In genomic region chr10:131016556-131016955, GRCh38 we compare ENCODE assay signal across 37 cellular contexts.
"Had no signal": no experiment of that assay in that cellular context is flagged by ENCODE, and none has a peak within 500 bp of the region (broad histone marks: within the 10 kb centered on the region; RNA-seq: fewer than 3 reads in every experiment).

No MANE protein-coding gene starts in this region.

- H3K4me3 Mint-ChIP-seq: activated B cell treated with CpG ODN at 0.5 μM for 24 hours; activated CD4-positive, alpha-beta memory T cell treated with anti-CD3 and anti-CD28 coated beads, Interleukin-2, amount 10 ng/mL, durations not matched to agents 7 days and 5 days; activated CD4-positive, alpha-beta T cell treated with anti-CD3 and anti-CD28 coated beads for 36 hours; activated CD4-positive, alpha-beta T cell treated with anti-CD3 and anti-CD28 coated beads, Interleukin-2, amount 10 ng/mL, durations not matched to agents 7 days and 5 days; activated CD8-positive, alpha-beta memory T cell treated with anti-CD3 and anti-CD28 coated beads, Interleukin-2, amount 10 ng/mL, durations not matched to agents 7 days and 5 days; activated CD8-positive, alpha-beta T cell treated with anti-CD3 and anti-CD28 coated beads, Interleukin-2, amount 10 ng/mL, durations not matched to agents 7 days and 5 days; activated naive CD4-positive, alpha-beta T cell treated with anti-CD3 and anti-CD28 coated beads for 36 hours; activated naive CD8-positive, alpha-beta T cell treated with anti-CD3 and anti-CD28 coated beads for 36 hours; activated T-cell treated with anti-CD3 and anti-CD28 coated beads, Interleukin-2, amount 50 U/mL, for 24 hours; activated T-helper 1 cell treated with anti-CD3 and anti-CD28 coated beads, Interleukin-12 subunit alpha, Interleukin-12 subunit beta, Interleukin-2, Interleukin-4 antibody, amounts not matched to agents 30 ng/mL and 10 ng/mL and 1 ng/mL, durations not matched to agents 14 hours and 24 hours and 36 hours; activated T-helper 17 cell treated with anti-CD3 and anti-CD28 coated beads, Interleukin-2, amount 50 U/mL, for 72 hours; central memory CD8-positive, alpha-beta T cell; T-helper 1 cell treated with Interleukin-12 subunit alpha and Interleukin-12 subunit beta and Interleukin-4 antibody, amounts not matched to agents 30 μg/mL and 1 μg/mL, for 36 hours; T-helper 2 cell treated with Interferon-gamma antibody and Interleukin-4, amounts not matched to agents 5 μg/mL and 100 μg/mL, for 36 hours had no signal

- H3K9me3 ChIP-seq: adrenal gland, body of pancreas, breast epithelium had no signal

- H3K4me1 ChIP-seq: adrenal gland, breast epithelium had no signal

- H3K27me3 Mint-ChIP-seq: activated B cell treated with CpG ODN at 0.5 μM for 24 hours; activated CD4-positive, alpha-beta memory T cell treated with anti-CD3 and anti-CD28 coated beads, Interleukin-2, amount 10 ng/mL, durations not matched to agents 7 days and 5 days; activated CD4-positive, alpha-beta T cell treated with anti-CD3 and anti-CD28 coated beads for 36 hours; activated CD4-positive, alpha-beta T cell treated with anti-CD3 and anti-CD28 coated beads, Interleukin-2, amount 10 ng/mL, durations not matched to agents 7 days and 5 days; activated CD8-positive, alpha-beta memory T cell treated with anti-CD3 and anti-CD28 coated beads, Interleukin-2, amount 10 ng/mL, durations not matched to agents 7 days and 5 days; activated naive CD8-positive, alpha-beta T cell treated with anti-CD3 and anti-CD28 coated beads for 36 hours; activated T-cell treated with anti-CD3 and anti-CD28 coated beads, Interleukin-2, amount 50 U/mL, for 24 hours; central memory CD8-positive, alpha-beta T cell had no signal

- H3K27me3 ChIP-seq: body of pancreas, brain microvascular endothelial cell had no signal

- H3K36me3 ChIP-seq: adrenal gland, brain microvascular endothelial cell, breast epithelium had no signal

- H3K36me3 Mint-ChIP-seq: activated CD8-positive, alpha-beta memory T cell treated with anti-CD3 and anti-CD28 coated beads, Interleukin-2, amount 10 ng/mL, durations not matched to agents 7 days and 5 days; activated naive CD4-positive, alpha-beta T cell treated with anti-CD3 and anti-CD28 coated beads, Interleukin-2, amount 50 U/mL, for 72 hours; activated naive CD8-positive, alpha-beta T cell treated with anti-CD3 and anti-CD28 coated beads for 36 hours had no signal

- H3K27ac ChIP-seq: adrenal gland, body of pancreas, brain microvascular endothelial cell, breast epithelium, VCaP had no signal

- H3K9me3 Mint-ChIP-seq: activated B cell treated with CpG ODN at 0.5 μM for 24 hours; activated CD4-positive, alpha-beta memory T cell treated with anti-CD3 and anti-CD28 coated beads, Interleukin-2, amount 10 ng/mL, durations not matched to agents 7 days and 5 days; activated CD4-positive, alpha-beta T cell treated with anti-CD3 and anti-CD28 coated beads, Interleukin-2, amount 10 ng/mL, durations not matched to agents 7 days and 5 days; activated naive CD4-positive, alpha-beta T cell treated with anti-CD3 and anti-CD28 coated beads for 36 hours; activated naive CD4-positive, alpha-beta T cell treated with anti-CD3 and anti-CD28 coated beads, Interleukin-2, amount 50 U/mL, for 72 hours; activated naive CD8-positive, alpha-beta T cell treated with anti-CD3 and anti-CD28 coated beads for 36 hours; activated T-cell treated with anti-CD3 and anti-CD28 coated beads, Interleukin-2, amount 50 U/mL, for 24 hours; activated T-helper 1 cell treated with anti-CD3 and anti-CD28 coated beads, Interleukin-12 subunit alpha, Interleukin-12 subunit beta, Interleukin-2, Interleukin-4 antibody, amounts not matched to agents 30 ng/mL and 10 ng/mL and 1 ng/mL, durations not matched to agents 14 hours and 24 hours and 36 hours; activated T-helper 17 cell treated with anti-CD3 and anti-CD28 coated beads, Interleukin-2, amount 50 U/mL, for 72 hours; central memory CD8-positive, alpha-beta T cell; T-helper 1 cell treated with Interleukin-12 subunit alpha and Interleukin-12 subunit beta and Interleukin-4 antibody, amounts not matched to agents 30 μg/mL and 1 μg/mL, for 36 hours; T-helper 2 cell treated with Interferon-gamma antibody and Interleukin-4, amounts not matched to agents 5 μg/mL and 100 μg/mL, for 36 hours had no signal

- H3K4me1 Mint-ChIP-seq: activated B cell treated with CpG ODN at 0.5 μM for 24 hours; activated CD4-positive, alpha-beta memory T cell treated with anti-CD3 and anti-CD28 coated beads, Interleukin-2, amount 10 ng/mL, durations not matched to agents 7 days and 5 days; activated CD4-positive, alpha-beta T cell treated with anti-CD3 and anti-CD28 coated beads for 36 hours; activated CD4-positive, alpha-beta T cell treated with anti-CD3 and anti-CD28 coated beads, Interleukin-2, amount 10 ng/mL, durations not matched to agents 7 days and 5 days; activated CD8-positive, alpha-beta memory T cell treated with anti-CD3 and anti-CD28 coated beads, Interleukin-2, amount 10 ng/mL, durations not matched to agents 7 days and 5 days; activated naive CD8-positive, alpha-beta T cell treated with anti-CD3 and anti-CD28 coated beads for 36 hours; activated T-helper 17 cell treated with anti-CD3 and anti-CD28 coated beads, Interleukin-2, amount 50 U/mL, for 72 hours; central memory CD8-positive, alpha-beta T cell had no signal

- H3K4me3 ChIP-seq: adrenal gland, body of pancreas, breast epithelium had no signal

- H3K27ac Mint-ChIP-seq: activated B cell treated with CpG ODN at 0.5 μM for 24 hours; activated CD4-positive, alpha-beta memory T cell treated with anti-CD3 and anti-CD28 coated beads, Interleukin-2, amount 10 ng/mL, durations not matched to agents 7 days and 5 days; activated CD4-positive, alpha-beta T cell treated with anti-CD3 and anti-CD28 coated beads for 36 hours; activated CD4-positive, alpha-beta T cell treated with anti-CD3 and anti-CD28 coated beads, Interleukin-2, amount 10 ng/mL, durations not matched to agents 7 days and 5 days; activated CD8-positive, alpha-beta memory T cell treated with anti-CD3 and anti-CD28 coated beads, Interleukin-2, amount 10 ng/mL, durations not matched to agents 7 days and 5 days; activated CD8-positive, alpha-beta T cell treated with anti-CD3 and anti-CD28 coated beads, Interleukin-2, amount 10 ng/mL, durations not matched to agents 7 days and 5 days; activated naive CD4-positive, alpha-beta T cell treated with anti-CD3 and anti-CD28 coated beads for 36 hours; activated naive CD4-positive, alpha-beta T cell treated with anti-CD3 and anti-CD28 coated beads, Interleukin-2, amount 50 U/mL, for 72 hours; activated naive CD8-positive, alpha-beta T cell treated with anti-CD3 and anti-CD28 coated beads for 36 hours; activated T-cell treated with anti-CD3 and anti-CD28 coated beads, Interleukin-2, amount 50 U/mL, for 24 hours; activated T-helper 1 cell treated with anti-CD3 and anti-CD28 coated beads, Interleukin-12 subunit alpha, Interleukin-12 subunit beta, Interleukin-2, Interleukin-4 antibody, amounts not matched to agents 30 ng/mL and 10 ng/mL and 1 ng/mL, durations not matched to agents 14 hours and 24 hours and 36 hours; activated T-helper 17 cell treated with anti-CD3 and anti-CD28 coated beads, Interleukin-2, amount 50 U/mL, for 72 hours; T-helper 1 cell treated with Interleukin-12 subunit alpha and Interleukin-12 subunit beta and Interleukin-4 antibody, amounts not matched to agents 30 μg/mL and 1 μg/mL, for 36 hours; T-helper 2 cell treated with Interferon-gamma antibody and Interleukin-4, amounts not matched to agents 5 μg/mL and 100 μg/mL, for 36 hours had no signal

- DNase-seq: activated B cell treated with CpG ODN at 0.5 μM for 24 hours; activated CD4-positive, alpha-beta memory T cell treated with anti-CD3 and anti-CD28 coated beads, Interleukin-2, amount 10 ng/mL, durations not matched to agents 7 days and 5 days; activated CD4-positive, alpha-beta T cell treated with anti-CD3 and anti-CD28 coated beads for 1 hour; activated CD4-positive, alpha-beta T cell treated with anti-CD3 and anti-CD28 coated beads for 36 hours; activated CD4-positive, alpha-beta T cell treated with anti-CD3 and anti-CD28 coated beads for 48 hours; activated CD4-positive, alpha-beta T cell treated with anti-CD3 and anti-CD28 coated beads, Interleukin-2, amount 10 ng/mL, durations not matched to agents 7 days and 5 days; activated CD4-positive, alpha-beta T cell treated with anti-CD3 and anti-CD28 coated beads, Interleukin-2, amount 50 U/mL, for 48 hours; activated CD8-positive, alpha-beta memory T cell treated with anti-CD3 and anti-CD28 coated beads for 24 hours; activated CD8-positive, alpha-beta memory T cell treated with anti-CD3 and anti-CD28 coated beads, Interleukin-2, amount 10 ng/mL, durations not matched to agents 7 days and 5 days; activated CD8-positive, alpha-beta memory T cell treated with anti-CD3 and anti-CD28 coated beads, Interleukin-2, amount 50 U/mL, for 48 hours; activated CD8-positive, alpha-beta T cell treated with anti-CD3 and anti-CD28 coated beads, Interleukin-2, amount 10 ng/mL, durations not matched to agents 7 days and 5 days; activated effector memory CD4-positive, alpha-beta T cell treated with anti-CD3 and anti-CD28 coated beads, Interleukin-2, amount 50 U/mL, for 16 hours; activated gamma-delta T cell treated with Interleukin-2 at 50 U/mL for 16 hours; activated naive CD4-positive, alpha-beta T cell; activated naive CD4-positive, alpha-beta T cell treated with anti-CD3 and anti-CD28 coated beads for 36 hours; activated naive CD4-positive, alpha-beta T cell treated with anti-CD3 and anti-CD28 coated beads, Interleukin-2, amount 50 U/mL, for 16 hours; activated naive CD8-positive, alpha-beta T cell treated with anti-CD3 and anti-CD28 coated beads for 36 hours; activated T-cell treated with anti-CD3 and anti-CD28 coated beads, Interleukin-2, amount 50 U/mL, for 24 hours; activated T-cell treated with anti-CD3 and anti-CD28 coated beads, Interleukin-2, amount 50 U/mL, for 48 hours; amniotic stem cell; aorta; body of pancreas; brain microvascular endothelial cell; caudate nucleus; SW 1271; T-helper 1 cell; T-helper 2 cell; T-helper 9 cell had no signal
